ENCODE assay signal across 1 cellular context in genomic region chr6:50843842-50844241, GRCh38.
TF ChIP-seq lines count a peak whose summit lies in the region.

No MANE protein-coding gene starts in this region.

TF ChIP-seq in H1, 55 proteins besides CTCF, POLR2A, EP300 and RAD21 (continued from another document):
- 0 out of 2 replicates have a peak, but pooled peaks have one; percentile 32 for TF ChIP-seq CEBPB (IDR thresholded peaks at IDR 0.05; ENCODE audit: low read depth, low read length)
- no peak for TF ChIP-seq CHD7 (IDR thresholded peaks at IDR 0.05; ENCODE audit: insufficient replicate concordance, low read length)
- TF ChIP-seq HDAC2 (IDR thresholded peaks at IDR 0.05; ENCODE audit: borderline replicate concordance in 1 of 2, low read depth in 2 of 2, low read length in 2 of 2) = no peak
- no peak for TF ChIP-seq BCL11A (IDR thresholded peaks at IDR 0.05; ENCODE audit: low read depth in 2 of 2, low read length in 2 of 2)
- no peak for TF ChIP-seq ASH2L (IDR thresholded peaks at IDR 0.05; ENCODE audit: low read length)
- no peak for TF ChIP-seq TEAD4 (IDR thresholded peaks at IDR 0.05; ENCODE audit: low read depth, low read length)
- TF ChIP-seq ATF2 (IDR thresholded peaks at IDR 0.05; ENCODE audit: low read length) = no peak
- no peak for TF ChIP-seq KDM5A (IDR thresholded peaks at IDR 0.05; ENCODE audit: low read length)
- peak; percentile 58 for TF ChIP-seq EGR1 (IDR thresholded peaks at IDR 0.05; ENCODE audit: borderline replicate concordance, low read depth, low read length)
- TF ChIP-seq YY1 (IDR thresholded peaks at IDR 0.05; ENCODE audit: low read depth, low read length) = 0 out of 2 replicates have a peak, but pooled peaks have one; percentile 59
- peak; percentile 86 for TF ChIP-seq CTBP2 (IDR thresholded peaks at IDR 0.05; ENCODE audit: borderline replicate concordance, insufficient read depth, insufficient read length, low read length)
- TF ChIP-seq RBBP5 (IDR thresholded peaks at IDR 0.05; ENCODE audit: borderline replicate concordance, low read depth, low read length) = no peak
- TF ChIP-seq POU5F1 (IDR thresholded peaks at IDR 0.05; ENCODE audit: low read depth, low read length) = no peak
- no peak for TF ChIP-seq CREB1 (IDR thresholded peaks at IDR 0.05)
- TF ChIP-seq USF2 (IDR thresholded peaks at IDR 0.05; ENCODE audit: low read length) = no peak
- no peak for TF ChIP-seq POLR2AphosphoS5 (IDR thresholded peaks at IDR 0.05; ENCODE audit: low read depth, low read length)
- TF ChIP-seq RNF2 (IDR thresholded peaks at IDR 0.05; ENCODE audit: borderline replicate concordance, low read depth, low read length, missing control alignments, poor library complexity, severe bottlenecking) = peak; percentile 61
